In genomic region chr11:83047515-83048225, GRCh38 we compare ENCODE assay signal across 1 cellular context.
TF ChIP-seq lines count a peak whose summit lies in the region.

No MANE protein-coding gene starts in this region.

TF ChIP-seq in IMR-90, 13 proteins besides CTCF, POLR2A, EP300 and RAD21 (continued from another document):
- TF ChIP-seq, protein P1, sequence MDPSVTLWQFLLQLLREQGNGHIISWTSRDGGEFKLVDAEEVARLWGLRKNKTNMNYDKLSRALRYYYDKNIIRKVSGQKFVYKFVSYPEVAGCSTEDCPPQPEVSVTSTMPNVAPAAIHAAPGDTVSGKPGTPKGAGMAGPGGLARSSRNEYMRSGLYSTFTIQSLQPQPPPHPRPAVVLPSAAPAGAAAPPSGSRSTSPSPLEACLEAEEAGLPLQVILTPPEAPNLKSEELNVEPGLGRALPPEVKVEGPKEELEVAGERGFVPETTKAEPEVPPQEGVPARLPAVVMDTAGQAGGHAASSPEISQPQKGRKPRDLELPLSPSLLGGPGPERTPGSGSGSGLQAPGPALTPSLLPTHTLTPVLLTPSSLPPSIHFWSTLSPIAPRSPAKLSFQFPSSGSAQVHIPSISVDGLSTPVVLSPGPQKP (IDR thresholded peaks at IDR 0.05; ENCODE audit: borderline replicate concordance, low read depth, low read length), result no peak
- TF ChIP-seq BHLHE40 (IDR thresholded peaks at IDR 0.05; ENCODE audit: low read depth, low read length) (no peak), CHD1 (IDR thresholded peaks at IDR 0.05; ENCODE audit: low read depth, low read length) (no peak), SMC3 (IDR thresholded peaks at IDR 0.05; ENCODE audit: low read depth, low read length) (no peak), MAFK (IDR thresholded peaks at IDR 0.05; ENCODE audit: low read depth, low read length) (no peak), RCOR1 (IDR thresholded peaks at IDR 0.05; ENCODE audit: insufficient replicate concordance, low read length) (no peak)
- TF ChIP-seq, protein P2, sequence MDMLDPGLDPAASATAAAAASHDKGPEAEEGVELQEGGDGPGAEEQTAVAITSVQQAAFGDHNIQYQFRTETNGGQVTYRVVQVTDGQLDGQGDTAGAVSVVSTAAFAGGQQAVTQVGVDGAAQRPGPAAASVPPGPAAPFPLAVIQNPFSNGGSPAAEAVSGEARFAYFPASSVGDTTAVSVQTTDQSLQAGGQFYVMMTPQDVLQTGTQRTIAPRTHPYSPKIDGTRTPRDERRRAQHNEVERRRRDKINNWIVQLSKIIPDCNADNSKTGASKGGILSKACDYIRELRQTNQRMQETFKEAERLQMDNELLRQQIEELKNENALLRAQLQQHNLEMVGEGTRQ (IDR thresholded peaks at IDR 0.05; ENCODE audit: low read depth, low read length), result no peak
